Comparison of ENCODE assay signal across 2 cellular contexts in the genomic region with DNA sequence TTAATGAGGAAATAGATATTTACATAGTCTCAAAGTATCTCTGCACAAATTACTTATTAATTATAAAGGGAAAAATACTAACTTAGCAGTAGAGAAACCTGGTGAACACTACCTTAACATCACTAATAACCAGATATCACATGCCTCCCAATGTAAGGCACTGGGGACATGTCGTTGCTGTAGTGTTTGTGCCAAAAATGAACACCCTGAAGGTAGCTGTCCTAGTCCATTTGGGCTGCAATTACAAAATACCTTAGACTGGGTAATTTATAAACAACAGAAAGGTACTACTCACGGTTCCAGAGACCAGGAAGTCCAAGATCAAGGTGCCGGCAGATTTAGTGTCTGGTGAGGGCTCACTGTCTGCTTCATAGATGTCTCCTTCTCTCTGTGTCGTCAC.
TF ChIP-seq lines count a peak whose summit lies in the region.

No MANE protein-coding gene starts in this region.

TF ChIP-seq in HepG2, 621 proteins besides CTCF, POLR2A, EP300 and RAD21:
- TF ChIP-seq NCOA5 (CRISPR knock-in tag; IDR thresholded peaks at IDR 0.05), result no peak
- TF ChIP-seq ZZZ3 (CRISPR knock-in tag; IDR thresholded peaks at IDR 0.05; ENCODE audit: borderline replicate concordance), result no peak
- no peak for TF ChIP-seq KIAA2018 (CRISPR knock-in tag; IDR thresholded peaks at IDR 0.05; ENCODE audit: borderline replicate concordance)
- TF ChIP-seq ATF2 (CRISPR knock-in tag; IDR thresholded peaks at IDR 0.05), result no peak
- no peak for TF ChIP-seq ZNF674 (CRISPR knock-in tag; IDR thresholded peaks at IDR 0.05; ENCODE audit: low read depth)
- TF ChIP-seq ZFAT (CRISPR knock-in tag; conservative IDR thresholded peaks at IDR 0.05), result no peak
- TF ChIP-seq ZNF446 (CRISPR knock-in tag; IDR thresholded peaks at IDR 0.05), result no peak
- TF ChIP-seq ZNF292 (CRISPR knock-in tag; IDR thresholded peaks at IDR 0.05; ENCODE audit: borderline replicate concordance, low read depth), result no peak
- no peak for TF ChIP-seq ZNF331 (CRISPR knock-in tag; IDR thresholded peaks at IDR 0.05)
- no peak for TF ChIP-seq KMT2A (CRISPR knock-in tag; IDR thresholded peaks at IDR 0.05)
- no peak for TF ChIP-seq FOSL1 (CRISPR knock-in tag; IDR thresholded peaks at IDR 0.05; ENCODE audit: borderline replicate concordance)
- TF ChIP-seq ASH2L (IDR thresholded peaks at IDR 0.05; ENCODE audit: insufficient read length, low read depth, low read length), result no peak
- TF ChIP-seq, protein P1, sequence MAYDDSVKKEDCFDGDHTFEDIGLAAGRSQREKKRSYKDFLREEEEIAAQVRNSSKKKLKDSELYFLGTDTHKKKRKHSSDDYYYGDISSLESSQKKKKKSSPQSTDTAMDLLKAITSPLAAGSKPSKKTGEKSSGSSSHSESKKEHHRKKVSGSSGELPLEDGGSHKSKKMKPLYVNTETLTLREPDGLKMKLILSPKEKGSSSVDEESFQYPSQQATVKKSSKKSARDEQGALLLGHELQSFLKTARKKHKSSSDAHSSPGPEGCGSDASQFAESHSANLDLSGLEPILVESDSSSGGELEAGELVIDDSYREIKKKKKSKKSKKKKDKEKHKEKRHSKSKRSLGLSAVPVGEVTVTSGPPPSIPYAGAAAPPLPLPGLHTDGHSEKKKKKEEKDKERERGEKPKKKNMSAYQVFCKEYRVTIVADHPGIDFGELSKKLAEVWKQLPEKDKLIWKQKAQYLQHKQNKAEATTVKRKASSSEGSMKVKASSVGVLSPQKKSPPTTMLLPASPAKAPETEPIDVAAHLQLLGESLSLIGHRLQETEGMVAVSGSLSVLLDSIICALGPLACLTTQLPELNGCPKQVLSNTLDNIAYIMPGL (CRISPR knock-in tag; IDR thresholded peaks at IDR 0.05; ENCODE audit: borderline replicate concordance in 1 of 2, low read depth in 1 of 2), result no peak
- no peak for TF ChIP-seq ATF1 (CRISPR knock-in tag; IDR thresholded peaks at IDR 0.05)
- TF ChIP-seq CEBPB (IDR thresholded peaks at IDR 0.05; ENCODE audit: borderline replicate concordance, low read depth, low read length), result no peak

TF ChIP-seq in A549, 52 proteins besides CTCF, POLR2A, EP300 and RAD21:
- TF ChIP-seq E2F6 (IDR thresholded peaks at IDR 0.05; ENCODE audit: borderline replicate concordance, low read depth), result no peak
- TF ChIP-seq CBX8 (IDR thresholded peaks at IDR 0.05), result no peak
- no peak for TF ChIP-seq PHF8 (IDR thresholded peaks at IDR 0.05; ENCODE audit: borderline replicate concordance, low read depth)
- TF ChIP-seq HOXB13 (CRISPR knock-in tag; IDR thresholded peaks at IDR 0.05; ENCODE audit: low read depth), result no peak
- TF ChIP-seq HOXB5 (CRISPR knock-in tag; IDR thresholded peaks at IDR 0.05), result no peak
- TF ChIP-seq, protein P2, sequence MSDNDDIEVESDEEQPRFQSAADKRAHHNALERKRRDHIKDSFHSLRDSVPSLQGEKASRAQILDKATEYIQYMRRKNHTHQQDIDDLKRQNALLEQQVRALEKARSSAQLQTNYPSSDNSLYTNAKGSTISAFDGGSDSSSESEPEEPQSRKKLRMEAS (IDR thresholded peaks at IDR 0.05), result no peak
- TF ChIP-seq ZNF302 (CRISPR knock-in tag; IDR thresholded peaks at IDR 0.05), result no peak
- no peak for TF ChIP-seq MAZ (IDR thresholded peaks at IDR 0.05; ENCODE audit: borderline replicate concordance, low read depth, low read length)
